21 cellular contexts compared by ENCODE assay signal in the genomic region with DNA sequence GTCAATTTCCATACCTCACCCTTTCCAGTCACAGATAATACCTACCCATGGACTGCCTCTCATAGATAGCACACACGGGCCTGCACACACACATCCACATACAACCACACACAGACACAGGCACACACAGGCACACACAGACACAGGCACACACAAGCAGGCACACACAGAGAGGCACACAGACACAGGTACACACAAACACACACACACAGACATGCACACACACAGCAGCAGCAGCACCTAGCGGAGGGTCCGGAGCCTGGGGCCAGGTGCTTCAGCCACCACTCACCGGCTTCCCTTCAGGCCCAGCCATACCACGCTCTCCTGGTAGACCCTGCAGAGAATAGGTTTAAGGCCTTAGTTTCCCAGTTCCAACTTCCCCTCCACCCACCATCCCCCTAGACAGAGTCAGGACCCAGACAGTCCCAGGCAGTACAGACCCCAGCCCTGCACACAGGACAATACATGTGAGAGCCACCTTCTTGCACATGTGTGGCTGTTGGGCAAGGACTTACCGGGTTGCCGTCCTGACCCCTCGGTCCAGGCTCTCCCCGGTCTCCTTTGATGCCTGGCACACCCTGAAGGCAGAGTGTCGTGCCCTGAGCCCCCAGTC. TPM values are rescaled to one million over a fixed set of nuclear protein-coding genes. Genes with fewer than 3 reads are reported as not detected.
DNase-seq lines count a peak whose midpoint lies in the region; ATAC-seq and TF ChIP-seq lines count a peak whose summit lies in the region.
"Had no signal": no experiment of that assay in that cellular context is flagged by ENCODE, and none has a peak within 500 bp of the region (broad histone marks: within the 10 kb centered on the region; RNA-seq: fewer than 3 reads in every experiment).

No MANE protein-coding gene starts in this region.

- H3K27me3 ChIP-seq in neural progenitor cell, result no peaks in the 10 kb centered on the region
- H3K27me3 ChIP-seq: BLaER1 had no signal

- no peak overlapping the region for H3K27ac Mint-ChIP-seq in activated CD8-positive, alpha-beta T cell treated with anti-CD3 and anti-CD28 coated beads for 36 hours
- H3K27ac Mint-ChIP-seq in activated CD8-positive, alpha-beta T cell treated with anti-CD3 and anti-CD28 coated beads, Interleukin-2, amount 10 ng/mL, durations not matched to agents 7 days and 5 days, result no peak overlapping the region
- peak overlapping the region; percentile 97 for H3K27ac Mint-ChIP-seq in neural progenitor cell
- H3K27ac Mint-ChIP-seq: CD14-positive monocyte had no signal

- H3K9ac ChIP-seq in neural progenitor cell, result no peak overlapping the region
- H3K9ac ChIP-seq: BLaER1 had no signal

- H4K20me1 ChIP-seq in neural progenitor cell (ENCODE audit: low read depth), result no peaks in the 10 kb centered on the region
- H4K20me1 ChIP-seq: BLaER1 had no signal

- no peaks in the 10 kb centered on the region for H3K27me3 Mint-ChIP-seq in activated CD8-positive, alpha-beta T cell treated with anti-CD3 and anti-CD28 coated beads for 36 hours
- H3K27me3 Mint-ChIP-seq in activated CD8-positive, alpha-beta T cell treated with anti-CD3 and anti-CD28 coated beads, Interleukin-2, amount 10 ng/mL, durations not matched to agents 7 days and 5 days (ENCODE audit: low read depth), result no peaks in the 10 kb centered on the region
- H3K27me3 Mint-ChIP-seq in neural progenitor cell (ENCODE audit: insufficient read depth, low read depth), result peaks cover 5% of the 10 kb centered on the region
- H3K27me3 Mint-ChIP-seq: CD4-positive, alpha-beta memory T cell had no signal

- no peaks in the 10 kb centered on the region for H3K79me2 ChIP-seq in neural progenitor cell (ENCODE audit: low read depth)

- H3K36me3 ChIP-seq in HEK293 (ENCODE audit: control insufficient read depth in 2 of 2, insufficient read depth in 1 of 2, low read length in 2 of 2), result peaks cover 0 to 11% of the 10 kb centered on the region in 2 experiments; a peak in 1 of 3 replicates
- H3K36me3 ChIP-seq in neural progenitor cell, result no peaks in the 10 kb centered on the region
- H3K36me3 ChIP-seq: BLaER1 had no signal

- CTCF ChIA-PET in activated CD8-positive, alpha-beta T cell treated with anti-CD3 and anti-CD28 coated beads for 36 hours (lab: Charles Lee), result no interaction called here
- CTCF ChIA-PET in activated CD8-positive, alpha-beta T cell treated with anti-CD3 and anti-CD28 coated beads, Interleukin-2, amount 10 ng/mL, durations not matched to agents 7 days and 5 days (lab: Charles Lee), result no interaction called here
- CTCF ChIA-PET in HEK293 (lab: Yijun Ruan, JAX), result no interaction called here
- CTCF ChIA-PET in RWPE1 (lab: Yijun Ruan, JAX), result no interaction called here

- H3K9me3 ChIP-seq in HEK293 (ENCODE audit: control insufficient read depth, insufficient read depth, low read depth, low read length), result no peaks in the 10 kb centered on the region
- H3K9me3 ChIP-seq in neural progenitor cell (ENCODE audit: low read depth), result no peaks in the 10 kb centered on the region
- H3K9me3 ChIP-seq: A549, BLaER1 had no signal

- H3K9me3 Mint-ChIP-seq in activated CD8-positive, alpha-beta T cell treated with anti-CD3 and anti-CD28 coated beads for 36 hours, result no peaks in the 10 kb centered on the region
- no peaks in the 10 kb centered on the region for H3K9me3 Mint-ChIP-seq in activated CD8-positive, alpha-beta T cell treated with anti-CD3 and anti-CD28 coated beads, Interleukin-2, amount 10 ng/mL, durations not matched to agents 7 days and 5 days (ENCODE audit: insufficient read depth)
- H3K9me3 Mint-ChIP-seq in neural progenitor cell, result no peaks in the 10 kb centered on the region
- H3K9me3 Mint-ChIP-seq: CD14-positive monocyte; CD4-positive, alpha-beta memory T cell had no signal

- H3F3A ChIP-seq in neural progenitor cell (ENCODE audit: low read depth), result no peaks in the 10 kb centered on the region

- intact Hi-C loops in activated CD8-positive, alpha-beta T cell treated with anti-CD3 and anti-CD28 coated beads for 36 hours (cut with micrococcal nuclease), result no loop called here

- no peaks in the 10 kb centered on the region for H3K36me3 Mint-ChIP-seq in activated CD8-positive, alpha-beta T cell treated with anti-CD3 and anti-CD28 coated beads for 36 hours (ENCODE audit: low read depth)
- no peaks in the 10 kb centered on the region for H3K36me3 Mint-ChIP-seq in activated CD8-positive, alpha-beta T cell treated with anti-CD3 and anti-CD28 coated beads, Interleukin-2, amount 10 ng/mL, durations not matched to agents 7 days and 5 days (ENCODE audit: low read depth)
- peaks cover 12% of the 10 kb centered on the region for H3K36me3 Mint-ChIP-seq in neural progenitor cell
- H3K36me3 Mint-ChIP-seq: CD14-positive monocyte; CD4-positive, alpha-beta memory T cell had no signal

- H3K4me1 Mint-ChIP-seq in activated CD8-positive, alpha-beta T cell treated with anti-CD3 and anti-CD28 coated beads for 36 hours (ENCODE audit: low read depth), result no peaks in the 10 kb centered on the region
- H3K4me1 Mint-ChIP-seq in activated CD8-positive, alpha-beta T cell treated with anti-CD3 and anti-CD28 coated beads, Interleukin-2, amount 10 ng/mL, durations not matched to agents 7 days and 5 days (ENCODE audit: low read depth), result no peaks in the 10 kb centered on the region
- no peaks in the 10 kb centered on the region for H3K4me1 Mint-ChIP-seq in neural progenitor cell
- H3K4me1 Mint-ChIP-seq: CD14-positive monocyte; CD4-positive, alpha-beta memory T cell had no signal

- no peak for DNase-seq in activated CD8-positive, alpha-beta T cell treated with anti-CD3 and anti-CD28 coated beads for 36 hours
- no peak for DNase-seq in activated CD8-positive, alpha-beta T cell treated with anti-CD3 and anti-CD28 coated beads, Interleukin-2, amount 10 ng/mL, durations not matched to agents 7 days and 5 days
- no peak for DNase-seq in RWPE1 (ENCODE audit: low spot score)
- DNase-seq in neural progenitor cell (ENCODE audit: low spot score), result no peak
- DNase-seq in cerebellar cortex (ENCODE audit: low spot score), result no peak
- DNase-seq: AML-193; CD4-positive, alpha-beta memory T cell; DMS153; DMS79; GDM1; GOT3; H7 had no signal

- no peak overlapping the region for H3K27ac ChIP-seq in HEK293 (ENCODE audit: extremely low read depth, low read depth, low read length)
- peak overlapping the region; percentile 100 for H3K27ac ChIP-seq in RWPE1
- no peak overlapping the region for H3K27ac ChIP-seq in neural progenitor cell
- H3K27ac ChIP-seq: 22Rv1, A549, BLaER1, HL-60 had no signal

- no peak overlapping the region for H3K4me2 ChIP-seq in neural progenitor cell
- H3K4me2 ChIP-seq: A549, BLaER1 had no signal

- peak; percentile 23 for ATAC-seq in activated CD8-positive, alpha-beta T cell treated with anti-CD3 and anti-CD28 coated beads for 36 hours
- no peak for ATAC-seq in activated CD8-positive, alpha-beta T cell treated with anti-CD3 and anti-CD28 coated beads, Interleukin-2, amount 10 ng/mL, durations not matched to agents 7 days and 5 days
- no peak for ATAC-seq in GM21423 (IDR thresholded peaks at IDR 0.05; ENCODE audit: unreplicated experiment)

- no peak for TF ChIP-seq CTCF in activated CD8-positive, alpha-beta T cell treated with anti-CD3 and anti-CD28 coated beads for 36 hours (IDR thresholded peaks at IDR 0.05)
- TF ChIP-seq CTCF in HEK293 (tag by site-specific recombination; IDR thresholded peaks at IDR 0.05) (no peak), RWPE1 (conservative IDR thresholded peaks at IDR 0.05; ENCODE audit: low read depth) (no peak), neural progenitor cell (IDR thresholded peaks at IDR 0.05) (no peak)

- H2AFZ ChIP-seq in neural progenitor cell (replicated peaks), result no peak overlapping the region

- H3K4me3 Mint-ChIP-seq in activated CD8-positive, alpha-beta T cell treated with anti-CD3 and anti-CD28 coated beads for 36 hours, result no peak overlapping the region
- H3K4me3 Mint-ChIP-seq in activated CD8-positive, alpha-beta T cell treated with anti-CD3 and anti-CD28 coated beads, Interleukin-2, amount 10 ng/mL, durations not matched to agents 7 days and 5 days, result no peak overlapping the region
- H3K4me3 Mint-ChIP-seq in neural progenitor cell, result peak overlapping the region; percentile 56
- H3K4me3 Mint-ChIP-seq: CD14-positive monocyte; CD4-positive, alpha-beta memory T cell had no signal

- no peak overlapping the region for H3K4me3 ChIP-seq in HEK293 (ENCODE audit: low read depth, low read length)
- H3K4me3 ChIP-seq in neural progenitor cell, result no peak overlapping the region
- H3K4me3 ChIP-seq: A549, BLaER1 had no signal

- POLR2A ChIA-PET in activated CD8-positive, alpha-beta T cell treated with anti-CD3 and anti-CD28 coated beads for 36 hours (lab: Charles Lee), result no interaction called here
- POLR2A ChIA-PET in activated CD8-positive, alpha-beta T cell treated with anti-CD3 and anti-CD28 coated beads, Interleukin-2, amount 10 ng/mL, durations not matched to agents 7 days and 5 days (lab: Charles Lee), result no interaction called here
- POLR2A ChIA-PET in HEK293 (lab: Yijun Ruan, JAX) (no interaction called here), RWPE1 (lab: Yijun Ruan, JAX; ENCODE audit: low non-redundant PET) (no interaction called here)

- H3K4me1 ChIP-seq in HEK293 (ENCODE audit: control insufficient read depth, insufficient read depth, low read length), result no peaks in the 10 kb centered on the region
- no peaks in the 10 kb centered on the region for H3K4me1 ChIP-seq in neural progenitor cell
- H3K4me1 ChIP-seq: A549, BLaER1 had no signal

RNA-seq across cellular contexts. Expression of gene UCN2, which starts 10.5 kb away (rescaled TPM):
- total RNA-seq in activated CD8-positive, alpha-beta T cell treated with anti-CD3 and anti-CD28 coated beads for 36 hours, result not detected
- total RNA-seq in activated CD8-positive, alpha-beta T cell treated with anti-CD3 and anti-CD28 coated beads, Interleukin-2, amount 10 ng/mL, durations not matched to agents 7 days and 5 days, result not detected
- 0.34 TPM in 1 of 2 replicates, not detected in the other for total RNA-seq in neural progenitor cell (ENCODE audit: low replicate concordance)
- total RNA-seq: CD4-positive, alpha-beta memory T cell had no signal

RNA-seq across cellular contexts. Expression of gene PFKFB4, which starts 17.5 kb away (rescaled TPM):
- 10 to 100 TPM; 90.8 to 94.0 TPM for total RNA-seq in activated CD8-positive, alpha-beta T cell treated with anti-CD3 and anti-CD28 coated beads for 36 hours
- total RNA-seq in activated CD8-positive, alpha-beta T cell treated with anti-CD3 and anti-CD28 coated beads, Interleukin-2, amount 10 ng/mL, durations not matched to agents 7 days and 5 days, result 10 to 100 TPM; 42.8 to 49.1 TPM
- total RNA-seq in neural progenitor cell (ENCODE audit: low replicate concordance), result 59.5 and 102 TPM in 2 replicates

RNA-seq across cellular contexts. Expression of gene COL7A1, which starts 21.1 kb away (rescaled TPM):
- total RNA-seq in activated CD8-positive, alpha-beta T cell treated with anti-CD3 and anti-CD28 coated beads for 36 hours, result 1 to 10 TPM; 1.6 to 2.2 TPM
- total RNA-seq in activated CD8-positive, alpha-beta T cell treated with anti-CD3 and anti-CD28 coated beads, Interleukin-2, amount 10 ng/mL, durations not matched to agents 7 days and 5 days, result 1 to 10 TPM; 1.2 to 1.6 TPM
- total RNA-seq in neural progenitor cell (ENCODE audit: low replicate concordance), result 3.0 and 13.3 TPM in 2 replicates

RNA-seq across cellular contexts. Expression of gene UQCRC1, which starts 35.4 kb away (rescaled TPM):
- total RNA-seq in activated CD8-positive, alpha-beta T cell treated with anti-CD3 and anti-CD28 coated beads for 36 hours, result 100 to 1,000 TPM; 240 to 256 TPM
- 100 to 1,000 TPM; 196 to 202 TPM for total RNA-seq in activated CD8-positive, alpha-beta T cell treated with anti-CD3 and anti-CD28 coated beads, Interleukin-2, amount 10 ng/mL, durations not matched to agents 7 days and 5 days
- 240 and 246 TPM in 2 replicates for total RNA-seq in neural progenitor cell (ENCODE audit: low replicate concordance)

RNA-seq across cellular contexts. Expression of gene TMEM89, which starts 47.5 kb away (rescaled TPM):
- total RNA-seq in activated CD8-positive, alpha-beta T cell treated with anti-CD3 and anti-CD28 coated beads for 36 hours, result under 1 TPM in 1 of 2 experiments, not detected in 1; 0.43 TPM
- total RNA-seq in activated CD8-positive, alpha-beta T cell treated with anti-CD3 and anti-CD28 coated beads, Interleukin-2, amount 10 ng/mL, durations not matched to agents 7 days and 5 days, result under 1 TPM in 1 of 2 experiments, not detected in 1; 0.39 TPM
- not detected in 2 replicates for total RNA-seq in neural progenitor cell (ENCODE audit: low replicate concordance)
- total RNA-seq: CD4-positive, alpha-beta memory T cell; Daoy; H7; HT1080 had no signal
